ENCODE assay signal across 19 cellular contexts in the genomic region with DNA sequence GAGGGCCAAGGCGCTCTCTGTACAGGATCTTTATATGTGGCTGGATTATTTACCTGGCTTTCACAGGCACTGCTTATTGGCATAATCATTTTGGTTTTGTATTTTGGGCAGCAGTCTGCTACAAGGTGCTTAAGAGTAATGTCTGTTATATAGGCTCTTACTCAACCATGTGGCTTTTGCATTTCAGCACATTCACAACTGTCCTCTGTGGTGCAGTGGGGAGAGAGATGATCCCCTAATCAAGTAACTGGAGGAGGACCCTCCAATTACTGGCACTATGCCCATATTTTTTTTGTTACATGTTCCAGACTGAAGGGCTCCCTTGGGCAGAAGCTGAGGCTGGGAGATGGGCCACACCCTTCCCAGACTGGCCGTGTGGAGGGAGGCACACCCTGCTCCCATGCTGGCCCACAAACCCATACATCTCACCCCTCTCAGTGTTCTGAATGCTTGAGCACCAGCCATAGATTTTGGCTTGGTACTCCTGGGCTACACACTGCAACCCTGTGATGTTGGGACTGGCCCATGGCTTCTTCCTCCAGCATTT.
DNase-seq lines count a peak whose midpoint lies in the region.
"Had no signal": no experiment of that assay in that cellular context is flagged by ENCODE, and none has a peak within 500 bp of the region (broad histone marks: within the 10 kb centered on the region; RNA-seq: fewer than 3 reads in every experiment).

No MANE protein-coding gene starts in this region.

- H2BK12ac ChIP-seq in neuronal stem cell (ENCODE audit: low read length) = no peak overlapping the region

- H3K4me1 ChIP-seq in BLaER1 treated with 17β-estradiol and CSF1 and Interleukin-3, amounts not matched to agents 10 nM and 100 nM = peaks cover 0 to 44% (median 26%) of the 10 kb centered on the region in 10 experiments; a peak in 17 of 20 replicates
- peaks cover 0 to 3% of the 10 kb centered on the region in 2 donors for H3K4me1 ChIP-seq in neuronal stem cell (ENCODE audit: control insufficient read depth in 2 of 2, insufficient read depth in 1 of 2, low read depth in 1 of 2, low read length in 2 of 2)
- H3K4me1 ChIP-seq: foreskin keratinocyte had no signal

- no peak overlapping the region for H2BK15ac ChIP-seq in neuronal stem cell (ENCODE audit: low read length)

- no CpG with 5 or more reads among the region's 2 CpGs for WGBS in neuronal stem cell (ENCODE audit: extremely low coverage in 2 of 2, insufficient read length in 2 of 2, insufficient replicate concordance in 1 of 2), 2 donors

- H2AFZ ChIP-seq in neuronal stem cell (ENCODE audit: low read length) = peak overlapping the region; percentile 65

- H3K79me1 ChIP-seq in neuronal stem cell (ENCODE audit: low read depth, low read length) = no peaks in the 10 kb centered on the region

- no peak overlapping the region; a peak in 1 of 20 replicates for H3K4me3 ChIP-seq in BLaER1 treated with 17β-estradiol and CSF1 and Interleukin-3, amounts not matched to agents 10 nM and 100 nM
- H3K4me3 ChIP-seq in neuronal stem cell (ENCODE audit: low read length in 2 of 2) = no peak overlapping the region
- H3K4me3 ChIP-seq: SK-N-MC had no signal

- H2AK5ac ChIP-seq in neuronal stem cell (ENCODE audit: low read depth, low read length) = no peak overlapping the region

- peak overlapping the region in 7 of 11 experiments; percentile 13 to 48 (median 45); a peak in 12 of 22 replicates for H3K4me2 ChIP-seq in BLaER1 treated with 17β-estradiol and CSF1 and Interleukin-3, amounts not matched to agents 10 nM and 100 nM
- H3K4me2 ChIP-seq in neuronal stem cell (ENCODE audit: insufficient read depth, low read length, poor library complexity, severe bottlenecking) = no peak overlapping the region

- no peak overlapping the region for H3K18ac ChIP-seq in neuronal stem cell (ENCODE audit: low read length)

- H3K14ac ChIP-seq in neuronal stem cell (ENCODE audit: low read length) = no peak overlapping the region

- H3K36me3 ChIP-seq in BLaER1 treated with 17β-estradiol and CSF1 and Interleukin-3, amounts not matched to agents 10 nM and 100 nM = no peaks in the 10 kb centered on the region
- no peaks in the 10 kb centered on the region for H3K36me3 ChIP-seq in neuronal stem cell (replicated peaks in 1 of 2; ENCODE audit: control insufficient read depth in 2 of 2, insufficient read depth in 2 of 2, low read length in 2 of 2)

- H3K27me3 ChIP-seq in BLaER1 treated with 17β-estradiol and CSF1 and Interleukin-3, amounts not matched to agents 10 nM and 100 nM = no peaks in the 10 kb centered on the region
- no peaks in the 10 kb centered on the region for H3K27me3 ChIP-seq in neuronal stem cell (ENCODE audit: control insufficient read depth in 3 of 3, insufficient read depth in 3 of 3, low read depth in 1 of 3, low read length in 3 of 3)
- H3K27me3 ChIP-seq: foreskin keratinocyte had no signal

- H2BK5ac ChIP-seq in neuronal stem cell (ENCODE audit: low read length) = no peak overlapping the region

- no peak overlapping the region for H4K91ac ChIP-seq in neuronal stem cell (ENCODE audit: low read depth, low read length, poor library complexity)

- no peak overlapping the region for H2BK120ac ChIP-seq in neuronal stem cell (ENCODE audit: low read depth, low read length)

- peak overlapping the region in 10 of 11 experiments; percentile 32 to 94 (median 86); a peak in 19 of 22 replicates for H3K27ac ChIP-seq in BLaER1 treated with 17β-estradiol and CSF1 and Interleukin-3, amounts not matched to agents 10 nM and 100 nM
- H3K27ac ChIP-seq in neuronal stem cell (replicated peaks; ENCODE audit: low read length) = no peak overlapping the region
- H3K27ac ChIP-seq: foreskin keratinocyte, SK-N-MC had no signal

- no peak overlapping the region for H3K9ac ChIP-seq in BLaER1 treated with 17β-estradiol and CSF1 and Interleukin-3, amounts not matched to agents 10 nM and 100 nM
- no peak overlapping the region for H3K9ac ChIP-seq in neuronal stem cell (ENCODE audit: low read depth, low read length, poor library complexity)

- DNase-seq in AML-193 (lab: John Stamatoyannopoulos, UW) (peak; percentile 68 to 70), NOMO-1 treated with DMSO at 0.1 percent for 48 hours (lab: John Stamatoyannopoulos, UW; ENCODE audit: unreplicated experiment) (peak; percentile 29), neuronal stem cell (ENCODE audit: low spot score) (no peak), dedifferentiated amniotic fluid mesenchymal stem cell (ENCODE audit: extremely low spot score) (no peak), SKM-1 (lab: John Stamatoyannopoulos, UW; ENCODE audit: unreplicated experiment) (no peak), putamen (ENCODE audit: low spot score) (no peak)
- DNase-seq: activated CD4-positive, alpha-beta T cell treated with anti-CD3 and anti-CD28 coated beads for 36 hours; activated gamma-delta T cell; CD4-positive, CD25-positive, alpha-beta regulatory T cell; effector memory CD4-positive, alpha-beta T cell; foreskin keratinocyte; left cardiac atrium; mesenchymal stem cell; NCI-H1417 treated with DMSO at 0.1 percent for 48 hours; NCI-H2171 treated with DMSO at 0.1 percent for 48 hours; occipital lobe; T-helper 17 cell had no signal

- H3K9me3 ChIP-seq in BLaER1 treated with 17β-estradiol and CSF1 and Interleukin-3, amounts not matched to agents 10 nM and 100 nM (replicated peaks in 1 of 11) = peaks cover 0 to 32% (median 7%) of the 10 kb centered on the region in 11 experiments; a peak in 10 of 22 replicates
- H3K9me3 ChIP-seq in neuronal stem cell (replicated peaks in 1 of 2; ENCODE audit: control insufficient read depth in 2 of 2, insufficient read depth in 1 of 2, low read depth in 1 of 2, low read length in 2 of 2) = no peaks in the 10 kb centered on the region

- H4K8ac ChIP-seq in neuronal stem cell (ENCODE audit: low read depth, low read length) = no peak overlapping the region

- H4K20me1 ChIP-seq in BLaER1 treated with 17β-estradiol and CSF1 and Interleukin-3, amounts not matched to agents 10 nM and 100 nM = no peaks in the 10 kb centered on the region

- no peak overlapping the region for H3K4ac ChIP-seq in neuronal stem cell (ENCODE audit: low read length)

- H3K23ac ChIP-seq in neuronal stem cell (ENCODE audit: low read depth, low read length, poor library complexity) = no peak overlapping the region

Comparison
In these comparisons a context has a peak if more than half of its experiments do, and no peak if none do; other contexts are left out.
1. DNase-seq: peak in AML-193 (2 of 2) and NOMO-1 treated with DMSO at 0.1 percent for 48 hours (single experiment); none in neuronal stem cell (single experiment), dedifferentiated amniotic fluid mesenchymal stem cell (single experiment), SKM-1 (single experiment) and putamen (single experiment).